ENCODE assay signal across 1 cellular context in the genomic region with DNA sequence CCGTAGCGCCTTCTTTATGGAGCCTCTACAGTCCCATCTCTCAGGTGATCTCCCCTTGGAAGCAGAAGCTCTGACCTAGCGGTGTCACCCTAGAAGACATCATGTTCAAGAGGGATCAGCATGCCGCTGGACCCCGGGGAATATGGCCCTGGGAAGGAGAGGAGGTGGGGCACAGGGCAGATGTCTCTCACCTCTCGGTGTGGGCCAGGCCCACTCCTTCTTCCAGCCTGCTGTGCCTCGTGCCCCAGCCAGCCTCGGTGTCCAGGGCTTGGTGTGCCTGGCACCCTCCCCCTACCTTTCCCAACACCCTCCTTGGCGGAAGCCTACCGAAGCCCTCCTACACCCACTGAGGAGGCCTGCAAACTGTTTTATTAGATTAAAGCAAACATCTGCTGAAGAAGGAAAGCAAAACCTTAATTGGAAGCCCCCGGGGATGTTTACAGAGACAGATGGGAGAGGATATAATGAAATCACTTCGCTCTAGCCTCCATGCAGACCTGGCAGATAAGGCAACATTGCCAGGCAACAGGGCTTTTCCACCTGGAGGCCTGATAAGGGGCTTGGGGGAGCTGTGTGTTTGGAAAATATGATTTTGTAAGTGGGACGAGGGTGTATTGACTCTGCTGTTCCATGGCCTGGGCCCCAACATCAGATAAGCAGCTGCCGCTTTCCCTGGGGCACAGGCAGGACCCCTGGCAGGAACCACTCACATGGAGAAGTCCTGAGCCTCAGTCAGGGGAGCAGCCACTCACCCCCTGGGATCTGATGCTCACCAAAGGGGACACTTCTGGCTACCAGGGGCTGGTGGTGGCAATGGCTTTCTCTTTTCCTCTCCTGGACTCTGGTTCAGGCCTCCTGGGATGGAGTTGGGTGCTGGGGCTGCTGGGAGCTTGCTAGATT.
TF ChIP-seq lines count a peak whose summit lies in the region.

No MANE protein-coding gene starts in this region.

TF ChIP-seq in SK-N-SH, 30 proteins besides CTCF, POLR2A, EP300 and RAD21 (continued from another document):
- TF ChIP-seq, protein P1, sequence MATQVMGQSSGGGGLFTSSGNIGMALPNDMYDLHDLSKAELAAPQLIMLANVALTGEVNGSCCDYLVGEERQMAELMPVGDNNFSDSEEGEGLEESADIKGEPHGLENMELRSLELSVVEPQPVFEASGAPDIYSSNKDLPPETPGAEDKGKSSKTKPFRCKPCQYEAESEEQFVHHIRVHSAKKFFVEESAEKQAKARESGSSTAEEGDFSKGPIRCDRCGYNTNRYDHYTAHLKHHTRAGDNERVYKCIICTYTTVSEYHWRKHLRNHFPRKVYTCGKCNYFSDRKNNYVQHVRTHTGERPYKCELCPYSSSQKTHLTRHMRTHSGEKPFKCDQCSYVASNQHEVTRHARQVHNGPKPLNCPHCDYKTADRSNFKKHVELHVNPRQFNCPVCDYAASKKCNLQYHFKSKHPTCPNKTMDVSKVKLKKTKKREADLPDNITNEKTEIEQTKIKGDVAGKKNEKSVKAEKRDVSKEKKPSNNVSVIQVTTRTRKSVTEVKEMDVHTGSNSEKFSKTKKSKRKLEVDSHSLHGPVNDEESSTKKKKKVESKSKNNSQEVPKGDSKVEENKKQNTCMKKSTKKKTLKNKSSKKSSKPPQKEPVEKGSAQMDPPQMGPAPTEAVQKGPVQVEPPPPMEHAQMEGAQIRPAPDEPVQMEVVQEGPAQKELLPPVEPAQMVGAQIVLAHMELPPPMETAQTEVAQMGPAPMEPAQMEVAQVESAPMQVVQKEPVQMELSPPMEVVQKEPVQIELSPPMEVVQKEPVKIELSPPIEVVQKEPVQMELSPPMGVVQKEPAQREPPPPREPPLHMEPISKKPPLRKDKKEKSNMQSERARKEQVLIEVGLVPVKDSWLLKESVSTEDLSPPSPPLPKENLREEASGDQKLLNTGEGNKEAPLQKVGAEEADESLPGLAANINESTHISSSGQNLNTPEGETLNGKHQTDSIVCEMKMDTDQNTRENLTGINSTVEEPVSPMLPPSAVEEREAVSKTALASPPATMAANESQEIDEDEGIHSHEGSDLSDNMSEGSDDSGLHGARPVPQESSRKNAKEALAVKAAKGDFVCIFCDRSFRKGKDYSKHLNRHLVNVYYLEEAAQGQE (IDR thresholded peaks at IDR 0.05; ENCODE audit: low read depth, low read length) = no peak
- TF ChIP-seq FOSL2 (IDR thresholded peaks at IDR 0.05; ENCODE audit: borderline replicate concordance, low read depth) = no peak
- peak; percentile 71; the same call in 1 of the 2 replicates for TF ChIP-seq MXI1 (IDR thresholded peaks at IDR 0.05; ENCODE audit: low read depth, low read length)
- peak; percentile 95 for TF ChIP-seq CHD2 (IDR thresholded peaks at IDR 0.05; ENCODE audit: low read length, partially characterized antibody)
- TF ChIP-seq FOXJ3 (CRISPR knock-in tag; IDR thresholded peaks at IDR 0.05) = peak; percentile 100
- TF ChIP-seq, protein P2, sequence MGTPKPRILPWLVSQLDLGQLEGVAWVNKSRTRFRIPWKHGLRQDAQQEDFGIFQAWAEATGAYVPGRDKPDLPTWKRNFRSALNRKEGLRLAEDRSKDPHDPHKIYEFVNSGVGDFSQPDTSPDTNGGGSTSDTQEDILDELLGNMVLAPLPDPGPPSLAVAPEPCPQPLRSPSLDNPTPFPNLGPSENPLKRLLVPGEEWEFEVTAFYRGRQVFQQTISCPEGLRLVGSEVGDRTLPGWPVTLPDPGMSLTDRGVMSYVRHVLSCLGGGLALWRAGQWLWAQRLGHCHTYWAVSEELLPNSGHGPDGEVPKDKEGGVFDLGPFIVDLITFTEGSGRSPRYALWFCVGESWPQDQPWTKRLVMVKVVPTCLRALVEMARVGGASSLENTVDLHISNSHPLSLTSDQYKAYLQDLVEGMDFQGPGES (IDR thresholded peaks at IDR 0.05; ENCODE audit: low read depth, low read length) = no peak
- TF ChIP-seq RXRA (IDR thresholded peaks at IDR 0.05; ENCODE audit: borderline replicate concordance, low read depth) = no peak
- TF ChIP-seq, protein P3, sequence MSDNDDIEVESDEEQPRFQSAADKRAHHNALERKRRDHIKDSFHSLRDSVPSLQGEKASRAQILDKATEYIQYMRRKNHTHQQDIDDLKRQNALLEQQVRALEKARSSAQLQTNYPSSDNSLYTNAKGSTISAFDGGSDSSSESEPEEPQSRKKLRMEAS (IDR thresholded peaks at IDR 0.05; ENCODE audit: low read depth) = no peak
- TF ChIP-seq, protein P4, sequence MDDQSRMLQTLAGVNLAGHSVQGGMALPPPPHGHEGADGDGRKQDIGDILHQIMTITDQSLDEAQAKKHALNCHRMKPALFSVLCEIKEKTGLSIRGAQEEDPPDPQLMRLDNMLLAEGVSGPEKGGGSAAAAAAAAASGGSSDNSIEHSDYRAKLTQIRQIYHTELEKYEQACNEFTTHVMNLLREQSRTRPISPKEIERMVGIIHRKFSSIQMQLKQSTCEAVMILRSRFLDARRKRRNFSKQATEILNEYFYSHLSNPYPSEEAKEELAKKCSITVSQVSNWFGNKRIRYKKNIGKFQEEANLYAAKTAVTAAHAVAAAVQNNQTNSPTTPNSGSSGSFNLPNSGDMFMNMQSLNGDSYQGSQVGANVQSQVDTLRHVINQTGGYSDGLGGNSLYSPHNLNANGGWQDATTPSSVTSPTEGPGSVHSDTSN (IDR thresholded peaks at IDR 0.05) = no peak
- peak; percentile 100 for TF ChIP-seq GATA2 (CRISPR knock-in tag; IDR thresholded peaks at IDR 0.05)
- no peak for TF ChIP-seq ELF1 (IDR thresholded peaks at IDR 0.05)
- peak; percentile 20; the same call in 1 of the 2 replicates for TF ChIP-seq SMC3 (IDR thresholded peaks at IDR 0.05; ENCODE audit: low read depth, low read length)
- peak; percentile 76 for TF ChIP-seq TCF12 (IDR thresholded peaks at IDR 0.05)
- TF ChIP-seq, protein P5, sequence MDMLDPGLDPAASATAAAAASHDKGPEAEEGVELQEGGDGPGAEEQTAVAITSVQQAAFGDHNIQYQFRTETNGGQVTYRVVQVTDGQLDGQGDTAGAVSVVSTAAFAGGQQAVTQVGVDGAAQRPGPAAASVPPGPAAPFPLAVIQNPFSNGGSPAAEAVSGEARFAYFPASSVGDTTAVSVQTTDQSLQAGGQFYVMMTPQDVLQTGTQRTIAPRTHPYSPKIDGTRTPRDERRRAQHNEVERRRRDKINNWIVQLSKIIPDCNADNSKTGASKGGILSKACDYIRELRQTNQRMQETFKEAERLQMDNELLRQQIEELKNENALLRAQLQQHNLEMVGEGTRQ (IDR thresholded peaks at IDR 0.05; ENCODE audit: borderline replicate concordance, low read depth, low read length) = no peak
- TF ChIP-seq SIN3A (IDR thresholded peaks at IDR 0.05; ENCODE audit: borderline replicate concordance, low read depth, low read length) = no peak
- TF ChIP-seq YY1 (IDR thresholded peaks at IDR 0.05; ENCODE audit: low read depth) = no peak
- peak; percentile 40; the same call in 1 of the 2 replicates for TF ChIP-seq POLR2AphosphoS5 (IDR thresholded peaks at IDR 0.05; ENCODE audit: low read depth, low read length)
